In the genomic region with DNA sequence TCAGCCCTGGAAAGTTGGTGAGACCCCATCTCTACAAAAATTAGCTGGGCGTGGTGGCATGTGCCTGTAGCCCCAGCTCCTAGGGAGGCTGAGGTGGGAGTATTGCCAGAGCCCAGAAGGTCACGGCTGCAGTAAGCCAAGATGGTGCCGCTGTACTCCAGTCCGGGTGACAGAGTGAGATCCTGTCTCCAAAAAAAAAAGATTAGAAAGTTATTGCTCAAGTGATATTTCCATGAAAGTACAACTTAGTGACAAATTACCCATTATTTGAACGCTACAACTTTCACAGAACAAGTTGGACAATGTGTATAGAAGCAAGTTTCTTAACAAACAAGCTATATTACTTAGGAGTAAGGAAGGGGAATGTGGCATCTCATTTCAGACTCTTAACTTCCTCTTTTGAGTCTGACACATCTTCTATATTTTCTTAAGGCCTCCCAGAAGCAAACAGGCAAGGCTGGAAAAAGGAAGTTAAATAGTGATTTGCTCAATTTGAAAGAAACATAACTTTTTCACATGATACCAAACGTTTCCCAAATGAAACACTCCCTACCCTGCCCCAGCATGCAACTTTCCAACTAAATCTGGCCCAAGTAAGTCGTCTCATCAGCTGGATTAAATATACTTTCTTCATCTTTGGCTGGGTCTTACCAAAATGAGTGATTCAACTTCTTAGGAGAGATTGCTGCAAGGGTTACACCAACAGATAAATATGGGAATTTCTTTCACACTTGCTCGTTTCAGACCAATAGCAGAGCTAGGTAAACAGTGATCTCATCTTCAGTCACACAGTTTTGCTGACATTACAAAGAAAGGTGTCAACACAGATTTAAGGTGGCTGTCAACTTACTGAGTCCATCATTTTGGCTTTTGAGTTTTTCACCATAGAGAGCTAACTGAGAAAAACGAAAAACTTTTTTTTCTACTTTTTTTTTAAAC, we compare ENCODE assay signal across 1 cellular context.
TF ChIP-seq lines count a peak whose summit lies in the region.

No MANE protein-coding gene starts in this region.

TF ChIP-seq in HEK293, 187 proteins besides CTCF, POLR2A, EP300 and RAD21 (continued from another document and continues in another):
- TF ChIP-seq, protein P1, sequence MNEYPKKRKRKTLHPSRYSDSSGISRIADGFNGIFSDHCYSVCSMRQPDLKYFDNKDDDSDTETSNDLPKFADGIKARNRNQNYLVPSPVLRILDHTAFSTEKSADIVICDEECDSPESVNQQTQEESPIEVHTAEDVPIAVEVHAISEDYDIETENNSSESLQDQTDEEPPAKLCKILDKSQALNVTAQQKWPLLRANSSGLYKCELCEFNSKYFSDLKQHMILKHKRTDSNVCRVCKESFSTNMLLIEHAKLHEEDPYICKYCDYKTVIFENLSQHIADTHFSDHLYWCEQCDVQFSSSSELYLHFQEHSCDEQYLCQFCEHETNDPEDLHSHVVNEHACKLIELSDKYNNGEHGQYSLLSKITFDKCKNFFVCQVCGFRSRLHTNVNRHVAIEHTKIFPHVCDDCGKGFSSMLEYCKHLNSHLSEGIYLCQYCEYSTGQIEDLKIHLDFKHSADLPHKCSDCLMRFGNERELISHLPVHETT (tag by site-specific recombination; IDR thresholded peaks at IDR 0.05): 0 out of 2 replicates have a peak, but pooled peaks have one; percentile 64
- TF ChIP-seq ZNF140 (tag by site-specific recombination; IDR thresholded peaks at IDR 0.05) (no peak), HOXD13 (CRISPR knock-in tag; IDR thresholded peaks at IDR 0.05; ENCODE audit: borderline replicate concordance) (no peak), ZNF660 (tag by site-specific recombination; IDR thresholded peaks at IDR 0.05) (0 out of 2 replicates have a peak, but pooled peaks have one; percentile 55), ZNF202 (tag by site-specific recombination; IDR thresholded peaks at IDR 0.05; ENCODE audit: borderline replicate concordance) (no peak), ZNF175 (tag by site-specific recombination; IDR thresholded peaks at IDR 0.05) (no peak), SALL2 (tag by site-specific recombination; IDR thresholded peaks at IDR 0.05; ENCODE audit: borderline replicate concordance) (no peak), ZNF624 (tag by site-specific recombination; IDR thresholded peaks at IDR 0.05) (no peak), ZNF626 (tag by site-specific recombination; IDR thresholded peaks at IDR 0.05) (no peak), ZBTB48 (tag by site-specific recombination; IDR thresholded peaks at IDR 0.05) (no peak), ZNF133 (tag by site-specific recombination; IDR thresholded peaks at IDR 0.05) (no peak), ZXDB (tag by site-specific recombination; IDR thresholded peaks at IDR 0.05) (no peak), ZNF792 (tag by site-specific recombination; IDR thresholded peaks at IDR 0.05) (no peak), KLF10 (tag by site-specific recombination; IDR thresholded peaks at IDR 0.05) (peak; percentile 37; the same call in 1 of the 2 replicates), OSR2 (tag by site-specific recombination; IDR thresholded peaks at IDR 0.05) (no peak), ZNF530 (tag by site-specific recombination; IDR thresholded peaks at IDR 0.05; ENCODE audit: low read depth) (no peak), ZNF19 (tag by site-specific recombination; IDR thresholded peaks at IDR 0.05; ENCODE audit: low read depth) (no peak), ZNF146 (tag by site-specific recombination; IDR thresholded peaks at IDR 0.05) (no peak), TRIM28 (IDR thresholded peaks at IDR 0.05; ENCODE audit: borderline replicate concordance, low read length) (no peak), HOXC10 (CRISPR knock-in tag; IDR thresholded peaks at IDR 0.05) (no peak), ZNF37A (tag by site-specific recombination; IDR thresholded peaks at IDR 0.05) (no peak), TCF7L2 (IDR thresholded peaks at IDR 0.05; ENCODE audit: borderline replicate concordance, low read depth, low read length) (no peak), ZNF292 (tag by site-specific recombination; IDR thresholded peaks at IDR 0.05; ENCODE audit: borderline replicate concordance, low read depth) (no peak), ZNF596 (tag by site-specific recombination; IDR thresholded peaks at IDR 0.05) (no peak), ZFP41 (tag by site-specific recombination; IDR thresholded peaks at IDR 0.05; ENCODE audit: borderline replicate concordance) (no peak), RBAK (tag by site-specific recombination; IDR thresholded peaks at IDR 0.05) (no peak), ZNF747 (tag by site-specific recombination; IDR thresholded peaks at IDR 0.05) (no peak), EGR2 (tag by site-specific recombination; IDR thresholded peaks at IDR 0.05; ENCODE audit: low read depth) (no peak), ZNF621 (tag by site-specific recombination; IDR thresholded peaks at IDR 0.05) (no peak), ZNF423 (tag by site-specific recombination; IDR thresholded peaks at IDR 0.05) (no peak)
- TF ChIP-seq, protein P2, sequence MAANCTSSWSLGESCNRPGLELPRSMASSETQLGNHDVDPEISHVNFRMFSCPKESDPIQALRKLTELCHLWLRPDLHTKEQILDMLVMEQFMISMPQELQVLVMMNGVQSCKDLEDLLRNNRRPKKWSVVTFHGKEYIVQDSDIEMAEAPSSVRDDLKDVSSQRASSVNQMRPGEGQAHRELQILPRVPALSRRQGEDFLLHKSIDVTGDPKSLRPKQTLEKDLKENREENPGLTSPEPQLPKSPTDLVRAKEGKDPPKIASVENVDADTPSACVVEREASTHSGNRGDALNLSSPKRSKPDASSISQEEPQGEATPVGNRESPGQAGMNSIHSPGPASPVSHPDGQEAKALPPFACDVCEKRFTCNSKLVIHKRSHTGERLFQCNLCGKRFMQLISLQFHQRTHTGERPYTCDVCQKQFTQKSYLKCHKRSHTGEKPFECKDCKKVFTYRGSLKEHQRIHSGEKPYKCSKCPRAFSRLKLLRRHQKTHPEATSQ (tag by site-specific recombination; IDR thresholded peaks at IDR 0.05): no peak
- TF ChIP-seq, protein P3, sequence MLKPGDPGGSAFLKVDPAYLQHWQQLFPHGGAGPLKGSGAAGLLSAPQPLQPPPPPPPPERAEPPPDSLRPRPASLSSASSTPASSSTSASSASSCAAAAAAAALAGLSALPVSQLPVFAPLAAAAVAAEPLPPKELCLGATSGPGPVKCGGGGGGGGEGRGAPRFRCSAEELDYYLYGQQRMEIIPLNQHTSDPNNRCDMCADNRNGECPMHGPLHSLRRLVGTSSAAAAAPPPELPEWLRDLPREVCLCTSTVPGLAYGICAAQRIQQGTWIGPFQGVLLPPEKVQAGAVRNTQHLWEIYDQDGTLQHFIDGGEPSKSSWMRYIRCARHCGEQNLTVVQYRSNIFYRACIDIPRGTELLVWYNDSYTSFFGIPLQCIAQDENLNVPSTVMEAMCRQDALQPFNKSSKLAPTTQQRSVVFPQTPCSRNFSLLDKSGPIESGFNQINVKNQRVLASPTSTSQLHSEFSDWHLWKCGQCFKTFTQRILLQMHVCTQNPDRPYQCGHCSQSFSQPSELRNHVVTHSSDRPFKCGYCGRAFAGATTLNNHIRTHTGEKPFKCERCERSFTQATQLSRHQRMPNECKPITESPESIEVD (tag by site-specific recombination; IDR thresholded peaks at IDR 0.05): peak; percentile 95
- TF ChIP-seq, protein P4, sequence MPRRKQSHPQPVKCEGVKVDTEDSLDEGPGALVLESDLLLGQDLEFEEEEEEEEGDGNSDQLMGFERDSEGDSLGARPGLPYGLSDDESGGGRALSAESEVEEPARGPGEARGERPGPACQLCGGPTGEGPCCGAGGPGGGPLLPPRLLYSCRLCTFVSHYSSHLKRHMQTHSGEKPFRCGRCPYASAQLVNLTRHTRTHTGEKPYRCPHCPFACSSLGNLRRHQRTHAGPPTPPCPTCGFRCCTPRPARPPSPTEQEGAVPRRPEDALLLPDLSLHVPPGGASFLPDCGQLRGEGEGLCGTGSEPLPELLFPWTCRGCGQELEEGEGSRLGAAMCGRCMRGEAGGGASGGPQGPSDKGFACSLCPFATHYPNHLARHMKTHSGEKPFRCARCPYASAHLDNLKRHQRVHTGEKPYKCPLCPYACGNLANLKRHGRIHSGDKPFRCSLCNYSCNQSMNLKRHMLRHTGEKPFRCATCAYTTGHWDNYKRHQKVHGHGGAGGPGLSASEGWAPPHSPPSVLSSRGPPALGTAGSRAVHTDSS (tag by site-specific recombination; IDR thresholded peaks at IDR 0.05): no peak
- TF ChIP-seq, protein P5, sequence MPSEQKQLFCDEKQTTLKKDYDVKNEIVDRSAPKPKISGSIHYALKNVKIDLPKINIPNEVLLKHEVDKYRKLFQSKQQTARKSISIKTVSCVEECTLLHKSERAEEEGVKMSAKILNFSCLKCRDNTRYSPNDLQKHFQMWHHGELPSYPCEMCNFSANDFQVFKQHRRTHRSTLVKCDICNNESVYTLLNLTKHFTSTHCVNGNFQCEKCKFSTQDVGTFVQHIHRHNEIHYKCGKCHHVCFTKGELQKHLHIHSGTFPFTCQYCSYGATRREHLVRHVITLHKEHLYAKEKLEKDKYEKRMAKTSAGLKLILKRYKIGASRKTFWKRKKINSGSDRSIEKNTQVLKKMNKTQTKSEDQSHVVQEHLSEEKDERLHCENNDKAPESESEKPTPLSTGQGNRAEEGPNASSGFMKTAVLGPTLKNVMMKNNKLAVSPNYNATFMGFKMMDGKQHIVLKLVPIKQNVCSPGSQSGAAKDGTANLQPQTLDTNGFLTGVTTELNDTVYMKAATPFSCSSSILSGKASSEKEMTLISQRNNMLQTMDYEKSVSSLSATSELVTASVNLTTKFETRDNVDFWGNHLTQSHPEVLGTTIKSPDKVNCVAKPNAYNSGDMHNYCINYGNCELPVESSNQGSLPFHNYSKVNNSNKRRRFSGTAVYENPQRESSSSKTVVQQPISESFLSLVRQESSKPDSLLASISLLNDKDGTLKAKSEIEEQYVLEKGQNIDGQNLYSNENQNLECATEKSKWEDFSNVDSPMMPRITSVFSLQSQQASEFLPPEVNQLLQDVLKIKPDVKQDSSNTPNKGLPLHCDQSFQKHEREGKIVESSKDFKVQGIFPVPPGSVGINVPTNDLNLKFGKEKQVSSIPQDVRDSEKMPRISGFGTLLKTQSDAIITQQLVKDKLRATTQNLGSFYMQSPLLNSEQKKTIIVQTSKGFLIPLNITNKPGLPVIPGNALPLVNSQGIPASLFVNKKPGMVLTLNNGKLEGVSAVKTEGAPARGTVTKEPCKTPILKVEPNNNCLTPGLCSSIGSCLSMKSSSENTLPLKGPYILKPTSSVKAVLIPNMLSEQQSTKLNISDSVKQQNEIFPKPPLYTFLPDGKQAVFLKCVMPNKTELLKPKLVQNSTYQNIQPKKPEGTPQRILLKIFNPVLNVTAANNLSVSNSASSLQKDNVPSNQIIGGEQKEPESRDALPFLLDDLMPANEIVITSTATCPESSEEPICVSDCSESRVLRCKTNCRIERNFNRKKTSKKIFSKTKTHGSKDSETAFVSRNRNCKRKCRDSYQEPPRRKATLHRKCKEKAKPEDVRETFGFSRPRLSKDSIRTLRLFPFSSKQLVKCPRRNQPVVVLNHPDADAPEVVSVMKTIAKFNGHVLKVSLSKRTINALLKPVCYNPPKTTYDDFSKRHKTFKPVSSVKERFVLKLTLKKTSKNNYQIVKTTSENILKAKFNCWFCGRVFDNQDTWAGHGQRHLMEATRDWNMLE (tag by site-specific recombination; conservative IDR thresholded peaks at IDR 0.05; ENCODE audit: low read depth): 0 out of 2 replicates have a peak, but pooled peaks have one; percentile 22
- TF ChIP-seq, protein P6, sequence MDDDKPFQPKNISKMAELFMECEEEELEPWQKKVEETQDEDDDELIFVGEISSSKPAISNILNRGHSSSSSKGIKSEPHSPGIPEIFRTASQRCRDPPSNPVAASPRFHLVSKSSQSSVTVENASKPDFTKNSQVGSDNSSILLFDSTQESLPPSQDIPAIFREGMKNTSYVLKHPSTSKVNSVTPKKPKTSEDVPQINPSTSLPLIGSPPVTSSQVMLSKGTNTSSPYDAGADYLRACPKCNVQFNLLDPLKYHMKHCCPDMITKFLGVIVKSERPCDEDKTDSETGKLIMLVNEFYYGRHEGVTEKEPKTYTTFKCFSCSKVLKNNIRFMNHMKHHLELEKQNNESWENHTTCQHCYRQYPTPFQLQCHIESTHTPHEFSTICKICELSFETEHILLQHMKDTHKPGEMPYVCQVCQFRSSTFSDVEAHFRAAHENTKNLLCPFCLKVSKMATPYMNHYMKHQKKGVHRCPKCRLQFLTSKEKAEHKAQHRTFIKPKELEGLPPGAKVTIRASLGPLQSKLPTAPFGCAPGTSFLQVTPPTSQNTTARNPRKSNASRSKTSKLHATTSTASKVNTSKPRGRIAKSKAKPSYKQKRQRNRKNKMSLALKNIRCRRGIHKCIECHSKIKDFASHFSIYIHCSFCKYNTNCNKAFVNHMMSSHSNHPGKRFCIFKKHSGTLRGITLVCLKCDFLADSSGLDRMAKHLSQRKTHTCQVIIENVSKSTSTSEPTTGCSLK (tag by site-specific recombination; IDR thresholded peaks at IDR 0.05): no peak
- TF ChIP-seq, protein P7, sequence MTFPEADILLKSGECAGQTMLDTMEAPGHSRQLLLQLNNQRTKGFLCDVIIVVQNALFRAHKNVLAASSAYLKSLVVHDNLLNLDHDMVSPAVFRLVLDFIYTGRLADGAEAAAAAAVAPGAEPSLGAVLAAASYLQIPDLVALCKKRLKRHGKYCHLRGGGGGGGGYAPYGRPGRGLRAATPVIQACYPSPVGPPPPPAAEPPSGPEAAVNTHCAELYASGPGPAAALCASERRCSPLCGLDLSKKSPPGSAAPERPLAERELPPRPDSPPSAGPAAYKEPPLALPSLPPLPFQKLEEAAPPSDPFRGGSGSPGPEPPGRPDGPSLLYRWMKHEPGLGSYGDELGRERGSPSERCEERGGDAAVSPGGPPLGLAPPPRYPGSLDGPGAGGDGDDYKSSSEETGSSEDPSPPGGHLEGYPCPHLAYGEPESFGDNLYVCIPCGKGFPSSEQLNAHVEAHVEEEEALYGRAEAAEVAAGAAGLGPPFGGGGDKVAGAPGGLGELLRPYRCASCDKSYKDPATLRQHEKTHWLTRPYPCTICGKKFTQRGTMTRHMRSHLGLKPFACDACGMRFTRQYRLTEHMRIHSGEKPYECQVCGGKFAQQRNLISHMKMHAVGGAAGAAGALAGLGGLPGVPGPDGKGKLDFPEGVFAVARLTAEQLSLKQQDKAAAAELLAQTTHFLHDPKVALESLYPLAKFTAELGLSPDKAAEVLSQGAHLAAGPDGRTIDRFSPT (tag by site-specific recombination; IDR thresholded peaks at IDR 0.05): no peak
- TF ChIP-seq, protein P8, sequence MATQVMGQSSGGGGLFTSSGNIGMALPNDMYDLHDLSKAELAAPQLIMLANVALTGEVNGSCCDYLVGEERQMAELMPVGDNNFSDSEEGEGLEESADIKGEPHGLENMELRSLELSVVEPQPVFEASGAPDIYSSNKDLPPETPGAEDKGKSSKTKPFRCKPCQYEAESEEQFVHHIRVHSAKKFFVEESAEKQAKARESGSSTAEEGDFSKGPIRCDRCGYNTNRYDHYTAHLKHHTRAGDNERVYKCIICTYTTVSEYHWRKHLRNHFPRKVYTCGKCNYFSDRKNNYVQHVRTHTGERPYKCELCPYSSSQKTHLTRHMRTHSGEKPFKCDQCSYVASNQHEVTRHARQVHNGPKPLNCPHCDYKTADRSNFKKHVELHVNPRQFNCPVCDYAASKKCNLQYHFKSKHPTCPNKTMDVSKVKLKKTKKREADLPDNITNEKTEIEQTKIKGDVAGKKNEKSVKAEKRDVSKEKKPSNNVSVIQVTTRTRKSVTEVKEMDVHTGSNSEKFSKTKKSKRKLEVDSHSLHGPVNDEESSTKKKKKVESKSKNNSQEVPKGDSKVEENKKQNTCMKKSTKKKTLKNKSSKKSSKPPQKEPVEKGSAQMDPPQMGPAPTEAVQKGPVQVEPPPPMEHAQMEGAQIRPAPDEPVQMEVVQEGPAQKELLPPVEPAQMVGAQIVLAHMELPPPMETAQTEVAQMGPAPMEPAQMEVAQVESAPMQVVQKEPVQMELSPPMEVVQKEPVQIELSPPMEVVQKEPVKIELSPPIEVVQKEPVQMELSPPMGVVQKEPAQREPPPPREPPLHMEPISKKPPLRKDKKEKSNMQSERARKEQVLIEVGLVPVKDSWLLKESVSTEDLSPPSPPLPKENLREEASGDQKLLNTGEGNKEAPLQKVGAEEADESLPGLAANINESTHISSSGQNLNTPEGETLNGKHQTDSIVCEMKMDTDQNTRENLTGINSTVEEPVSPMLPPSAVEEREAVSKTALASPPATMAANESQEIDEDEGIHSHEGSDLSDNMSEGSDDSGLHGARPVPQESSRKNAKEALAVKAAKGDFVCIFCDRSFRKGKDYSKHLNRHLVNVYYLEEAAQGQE (tag by site-specific recombination; IDR thresholded peaks at IDR 0.05): no peak
